8 cellular contexts compared by ENCODE assay signal in the genomic region with DNA sequence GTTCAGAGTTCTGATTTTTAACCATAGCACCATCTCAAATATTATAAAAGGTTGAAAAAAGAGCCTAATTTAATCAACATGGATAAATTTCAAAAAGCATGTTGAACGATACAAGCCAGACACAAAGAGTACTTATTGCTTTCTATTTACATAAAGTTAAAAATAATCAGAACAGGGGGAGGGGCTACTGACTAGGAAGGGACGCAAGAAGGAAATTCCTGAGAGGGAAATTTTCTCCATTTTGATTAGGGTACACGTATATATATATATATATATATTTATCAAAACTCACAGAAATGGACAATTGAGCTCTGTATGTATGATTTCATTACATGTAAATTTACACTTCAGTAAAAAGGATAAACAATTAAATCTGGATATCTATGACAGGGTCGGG. TPM values are rescaled to one million over a fixed set of nuclear protein-coding genes. Genes with fewer than 3 reads are reported as not detected.
A peak's percentile ranks its signal among the peaks of the same experiment; 100 is the strongest.
DNase-seq lines count a peak whose midpoint lies in the region; ATAC-seq, FAIRE-seq and TF ChIP-seq lines count a peak whose summit lies in the region.

No MANE protein-coding gene starts in this region.

- no peaks in the 10 kb centered on the region for H3K36me3 Mint-ChIP-seq in neural crest cell (ENCODE audit: low read depth)

- CTCF ChIA-PET in RWPE1 (lab: Yijun Ruan, JAX) = interaction anchor here (0.5 to 0.6 kb wide), 2 partner anchors 128 to 187 kb away, joined by 3 read pairs; no protein-coding TSS in a partner anchor

- peak overlapping the region; percentile 91 for H3K4me3 ChIP-seq in HAP-1

- H3K9me3 ChIP-seq in HAP-1 = no peaks in the 10 kb centered on the region

- ATAC-seq in HG03159 (IDR thresholded peaks at IDR 0.05; ENCODE audit: unreplicated experiment) (no peak), HG02588 (IDR thresholded peaks at IDR 0.05; ENCODE audit: unreplicated experiment) (no peak)

- peaks cover 6% of the 10 kb centered on the region for H3K4me1 Mint-ChIP-seq in neural crest cell

- no peaks in the 10 kb centered on the region for H3K27me3 Mint-ChIP-seq in neural crest cell (ENCODE audit: low read depth)

- TF ChIP-seq CTCF in RWPE1 (conservative IDR thresholded peaks at IDR 0.05; ENCODE audit: low read depth) (no peak), neural crest cell (conservative IDR thresholded peaks at IDR 0.05) (no peak)

- H3K4me3 Mint-ChIP-seq in neural crest cell = peak overlapping the region; percentile 96

- no peaks in the 10 kb centered on the region for H3K27me3 ChIP-seq in HAP-1 (ENCODE audit: low read depth)

- POLR2A ChIA-PET in RWPE1 (lab: Yijun Ruan, JAX; ENCODE audit: low non-redundant PET) = no interaction called here

- H3K36me3 ChIP-seq in HAP-1 (replicated peaks) = peaks cover 6% of the 10 kb centered on the region; the same call in 1 of the 2 replicates

- H3K4me1 ChIP-seq in HAP-1 = peaks cover 15% of the 10 kb centered on the region

- FAIRE-seq in H54 (lab: Jason Lieb, UNC) = no peak

- H3K9me3 Mint-ChIP-seq in neural crest cell = no peaks in the 10 kb centered on the region

- in situ Hi-C loops in HAP-1 (cut with MboI; ENCODE audit: low sequenced_read_pairs) = no loop called here

- DNase-seq in DMS114 treated with DMSO at 0.1 percent for 48 hours (lab: John Stamatoyannopoulos, UW; ENCODE audit: unreplicated experiment) = peak; percentile 39
- DNase-seq in HAP-1 (ENCODE audit: low spot score in 2 of 2) = peak in 1 of 2 experiments; percentile 12
- DNase-seq in RWPE1 (ENCODE audit: low spot score) = peak; percentile 0
- DNase-seq in epithelial cell of prostate (ENCODE audit: low read depth, low spot score) = no peak
- no peak for DNase-seq in neural crest cell (ENCODE audit: low read depth, low spot score)
- DNase-seq in H54 (ENCODE audit: insufficient read length, low spot score) = no peak

- H3K27ac Mint-ChIP-seq in neural crest cell (ENCODE audit: unreplicated experiment) = no peak overlapping the region

- TF ChIP-seq POLR2A in H54 (IDR thresholded peaks at IDR 0.05; ENCODE audit: low read depth, low read length) = no peak

- H3K27ac ChIP-seq in RWPE1 (peak overlapping the region; percentile 67; the same call in 1 of the 2 replicates), epithelial cell of prostate (peak overlapping the region; percentile 32)

RNA-seq across cellular contexts. Expression of gene MBTPS2, which starts 0.5 kb away (rescaled TPM):
- 14.6 and 15.0 TPM in 2 replicates for total RNA-seq in neural crest cell

RNA-seq across cellular contexts. Expression of gene YY2, which starts 16.9 kb away (rescaled TPM):
- 1.5 TPM in 2 replicates for total RNA-seq in neural crest cell

Comparison
In these comparisons a context has a peak if more than half of its experiments do, and no peak if none do; other contexts are left out.
1. DNase-seq: peak in DMS114 treated with DMSO at 0.1 percent for 48 hours (single experiment) and RWPE1 (single experiment); none in epithelial cell of prostate (single experiment), neural crest cell (single experiment) and H54 (single experiment).